6 cellular contexts compared by ENCODE assay signal in genomic region chr19:1859319-1859718, GRCh38. TPM values are rescaled to one million over a fixed set of nuclear protein-coding genes. Genes with fewer than 3 reads are reported as not detected.
A peak's percentile ranks its signal among the peaks of the same experiment; 100 is the strongest.
DNase-seq lines count a peak whose midpoint lies in the region; ATAC-seq and TF ChIP-seq lines count a peak whose summit lies in the region.

No MANE protein-coding gene starts in this region.

- no peak for TF ChIP-seq CTCF in colonic mucosa (IDR thresholded peaks at IDR 0.05)

- H3K4me1 Mint-ChIP-seq in activated CD4-positive, alpha-beta T cell treated with anti-CD3 and anti-CD28 coated beads, Interleukin-2, amount 10 ng/mL, durations not matched to agents 24 days and 14 days, result peaks cover 32% of the 10 kb centered on the region
- peaks cover 68% of the 10 kb centered on the region for H3K4me1 Mint-ChIP-seq in stimulated activated memory B cell treated with anti-CD40 and anti-IgM and Interleukin-4, amounts not matched to agents 10 μg/mL and 1 μg/mL and 100 μg/mL, for 72 hours

- peaks cover 61% of the 10 kb centered on the region for H3K4me1 ChIP-seq in colonic mucosa

- H3K27ac Mint-ChIP-seq in activated CD4-positive, alpha-beta T cell treated with anti-CD3 and anti-CD28 coated beads, Interleukin-2, amount 10 ng/mL, durations not matched to agents 24 days and 14 days, result peak overlapping the region; percentile 29
- H3K27ac Mint-ChIP-seq in stimulated activated memory B cell treated with anti-CD40 and anti-IgM and Interleukin-4, amounts not matched to agents 10 μg/mL and 1 μg/mL and 100 μg/mL, for 72 hours, result peak overlapping the region; percentile 91

- no peaks in the 10 kb centered on the region for H3K27me3 ChIP-seq in colonic mucosa

- H3K27ac ChIP-seq in colonic mucosa, result peak overlapping the region; percentile 98

- no peak for ATAC-seq in stimulated activated memory B cell treated with anti-CD40 and anti-IgM and Interleukin-4, amounts not matched to agents 10 μg/mL and 1 μg/mL and 100 μg/mL, for 72 hours
- no peak for ATAC-seq in HG03439 (IDR thresholded peaks at IDR 0.05; ENCODE audit: unreplicated experiment)

- no peaks in the 10 kb centered on the region for H3K9me3 ChIP-seq in colonic mucosa

- H3K9ac ChIP-seq in colonic mucosa (ENCODE audit: low read depth in 2 of 2, low read length in 2 of 2), result peak overlapping the region; percentile 65 to 98

- no peaks in the 10 kb centered on the region for H3K9me3 Mint-ChIP-seq in activated CD4-positive, alpha-beta T cell treated with anti-CD3 and anti-CD28 coated beads, Interleukin-2, amount 10 ng/mL, durations not matched to agents 24 days and 14 days
- H3K9me3 Mint-ChIP-seq in stimulated activated memory B cell treated with anti-CD40 and anti-IgM and Interleukin-4, amounts not matched to agents 10 μg/mL and 1 μg/mL and 100 μg/mL, for 72 hours, result no peaks in the 10 kb centered on the region

- H3K4me3 Mint-ChIP-seq in activated CD4-positive, alpha-beta T cell treated with anti-CD3 and anti-CD28 coated beads, Interleukin-2, amount 10 ng/mL, durations not matched to agents 24 days and 14 days, result peak overlapping the region; percentile 29
- H3K4me3 Mint-ChIP-seq in stimulated activated memory B cell treated with anti-CD40 and anti-IgM and Interleukin-4, amounts not matched to agents 10 μg/mL and 1 μg/mL and 100 μg/mL, for 72 hours, result peak overlapping the region; percentile 17

- H3K27me3 Mint-ChIP-seq in activated CD4-positive, alpha-beta T cell treated with anti-CD3 and anti-CD28 coated beads, Interleukin-2, amount 10 ng/mL, durations not matched to agents 24 days and 14 days, result no peaks in the 10 kb centered on the region
- no peaks in the 10 kb centered on the region for H3K27me3 Mint-ChIP-seq in stimulated activated memory B cell treated with anti-CD40 and anti-IgM and Interleukin-4, amounts not matched to agents 10 μg/mL and 1 μg/mL and 100 μg/mL, for 72 hours

- peaks cover 7% of the 10 kb centered on the region for H3K36me3 Mint-ChIP-seq in activated CD4-positive, alpha-beta T cell treated with anti-CD3 and anti-CD28 coated beads, Interleukin-2, amount 10 ng/mL, durations not matched to agents 24 days and 14 days (ENCODE audit: low read depth)
- H3K36me3 Mint-ChIP-seq in stimulated activated memory B cell treated with anti-CD40 and anti-IgM and Interleukin-4, amounts not matched to agents 10 μg/mL and 1 μg/mL and 100 μg/mL, for 72 hours, result no peaks in the 10 kb centered on the region

- no peak overlapping the region for H3K4me3 ChIP-seq in colonic mucosa

- DNase-seq in activated CD4-positive, alpha-beta T cell treated with anti-CD3 and anti-CD28 coated beads, Interleukin-2, amount 10 ng/mL, durations not matched to agents 24 days and 14 days, result no peak
- DNase-seq in activated CD4-positive, alpha-beta T cell treated with anti-CD3 and anti-CD28 coated beads, Interleukin-2, amount 50 U/mL, for 1 hour, result no peak
- DNase-seq in colonic mucosa (no peak), NCI-H128 (lab: John Stamatoyannopoulos, UW; ENCODE audit: unreplicated experiment) (no peak)

- intact Hi-C loops in activated CD4-positive, alpha-beta T cell treated with anti-CD3 and anti-CD28 coated beads, Interleukin-2, amount 10 ng/mL, durations not matched to agents 24 days and 14 days (cut with micrococcal nuclease), result no loop called here
- intact Hi-C loops in colonic mucosa (cut with DNase I), result no loop called here

- no peaks in the 10 kb centered on the region for H3K36me3 ChIP-seq in colonic mucosa

RNA-seq across cellular contexts. Expression of gene KLF16, which starts 4.1 kb away (rescaled TPM):
- 37.0 and 38.1 TPM in 2 replicates for total RNA-seq in activated CD4-positive, alpha-beta T cell treated with anti-CD3 and anti-CD28 coated beads, Interleukin-2, amount 10 ng/mL, durations not matched to agents 24 days and 14 days
- 10 to 100 TPM; 31.1 to 34.8 TPM for total RNA-seq in colonic mucosa

RNA-seq across cellular contexts. Expression of gene REXO1, which starts 11.0 kb away (rescaled TPM):
- total RNA-seq in activated CD4-positive, alpha-beta T cell treated with anti-CD3 and anti-CD28 coated beads, Interleukin-2, amount 10 ng/mL, durations not matched to agents 24 days and 14 days, result 56.3 and 61.4 TPM in 2 replicates
- 10 to 100 TPM; 42.0 to 51.7 TPM for total RNA-seq in colonic mucosa

RNA-seq across cellular contexts. Expression of gene ABHD17A, which starts 26.0 kb away (rescaled TPM):
- total RNA-seq in activated CD4-positive, alpha-beta T cell treated with anti-CD3 and anti-CD28 coated beads, Interleukin-2, amount 10 ng/mL, durations not matched to agents 24 days and 14 days, result 104 and 107 TPM in 2 replicates
- total RNA-seq in colonic mucosa, result 10 to 100 TPM; 53.3 to 78.5 TPM

RNA-seq across cellular contexts. Expression of gene ADAT3, which starts 45.9 kb away (rescaled TPM):
- 8.8 and 10.6 TPM in 2 replicates for total RNA-seq in activated CD4-positive, alpha-beta T cell treated with anti-CD3 and anti-CD28 coated beads, Interleukin-2, amount 10 ng/mL, durations not matched to agents 24 days and 14 days
- 10 to 100 TPM; 14.2 to 24.7 TPM for total RNA-seq in colonic mucosa

RNA-seq across cellular contexts. Expression of gene SCAMP4, which starts 45.9 kb away (rescaled TPM):
- total RNA-seq in activated CD4-positive, alpha-beta T cell treated with anti-CD3 and anti-CD28 coated beads, Interleukin-2, amount 10 ng/mL, durations not matched to agents 24 days and 14 days, result 39.2 and 42.4 TPM in 2 replicates
- 10 to 100 TPM; 57.4 to 91.8 TPM for total RNA-seq in colonic mucosa
